Comparison of ENCODE assay signal across 1 cellular context in genomic region chr2:73069041-73069854, GRCh38.
TF ChIP-seq lines count a peak whose summit lies in the region.

No MANE protein-coding gene starts in this region.

TF ChIP-seq in GM12878, 131 proteins besides CTCF, POLR2A, EP300 and RAD21 (continued from another document):
- no peak for TF ChIP-seq NBN (IDR thresholded peaks at IDR 0.05)
- TF ChIP-seq BCLAF1 (IDR thresholded peaks at IDR 0.05): no peak
- no peak for TF ChIP-seq NR2C2 (IDR thresholded peaks at IDR 0.05; ENCODE audit: borderline replicate concordance, control insufficient read depth, insufficient read length, low read depth)
- no peak for TF ChIP-seq SMAD5 (IDR thresholded peaks at IDR 0.05; ENCODE audit: low read depth)
- no peak for TF ChIP-seq MLLT1 (IDR thresholded peaks at IDR 0.05)
- no peak for TF ChIP-seq E2F4 (IDR thresholded peaks at IDR 0.05; ENCODE audit: low read depth, low read length)
- no peak for TF ChIP-seq GABPA (IDR thresholded peaks at IDR 0.05; ENCODE audit: low read depth)
- no peak for TF ChIP-seq RAD51 (IDR thresholded peaks at IDR 0.05)
TF ChIP-seq in GM12878: peak in this region for 0.
